ENCODE assay signal across 21 cellular contexts in genomic region chr3:48832691-48833090, GRCh38. TPM values are rescaled to one million over a fixed set of nuclear protein-coding genes. Genes with fewer than 3 reads are reported as not detected.
DNase-seq lines count a peak whose midpoint lies in the region; ATAC-seq and TF ChIP-seq lines count a peak whose summit lies in the region.
"Had no signal": no experiment of that assay in that cellular context is flagged by ENCODE, and none has a peak within 500 bp of the region (broad histone marks: within the 10 kb centered on the region; RNA-seq: fewer than 3 reads in every experiment).

No MANE protein-coding gene starts in this region.

- H3K27me3 ChIP-seq in left lung (no peaks in the 10 kb centered on the region), upper lobe of right lung (no peaks in the 10 kb centered on the region)
- H3K27me3 ChIP-seq: BLaER1, Peyer's patch had no signal

- no peak overlapping the region for H3K4me3 ChIP-seq in cardiac fibroblast (replicated peaks in 1 of 2; ENCODE audit: low read depth in 2 of 2, low read length in 2 of 2)
- H3K4me3 ChIP-seq in left lung = no peak overlapping the region
- no peak overlapping the region for H3K4me3 ChIP-seq in upper lobe of right lung
- H3K4me3 ChIP-seq: BLaER1, Peyer's patch had no signal

- H3K4me1 ChIP-seq in left lung (no peaks in the 10 kb centered on the region), upper lobe of right lung (no peaks in the 10 kb centered on the region)
- H3K4me1 ChIP-seq: Peyer's patch had no signal

- no peaks in the 10 kb centered on the region for H3K9me3 ChIP-seq in left lung
- H3K9me3 ChIP-seq in upper lobe of right lung = no peaks in the 10 kb centered on the region
- H3K9me3 ChIP-seq: Peyer's patch had no signal

- ATAC-seq in left lung = peak; percentile 52
- ATAC-seq in upper lobe of right lung = peak; percentile 58
- no peak for ATAC-seq in HG03442 (IDR thresholded peaks at IDR 0.05; ENCODE audit: unreplicated experiment)

- peak; percentile 8 for DNase-seq in NCI-H69 (lab: John Stamatoyannopoulos, UW)
- peak; percentile 43 to 55 for DNase-seq in cardiac fibroblast (ENCODE audit: low read depth in 2 of 2)
- DNase-seq in left lung = no peak
- no peak for DNase-seq in upper lobe of right lung
- DNase-seq in glomerular visceral epithelial cell (ENCODE audit: extremely low spot score) = no peak
- DNase-seq in activated naive CD4-positive, alpha-beta T cell (lab: John Stamatoyannopoulos, UW) = no peak
- DNase-seq: CD8-positive, alpha-beta memory T cell; DND-41; GDM1; GOT3; KG1; NCI-H1105 treated with DMSO at 0.1 percent for 48 hours; NCI-H187; NCI-H2171; NCI-H446 treated with DMSO at 0.1 percent for 48 hours; NCI-H82; Peyer's patch; SHP77 had no signal

- intact Hi-C loops in left lung (cut with DNase I) (no loop called here), upper lobe of right lung (cut with DNase I) (no loop called here)

- TF ChIP-seq CTCF in cardiac fibroblast (IDR thresholded peaks at IDR 0.05; ENCODE audit: low read depth, low read length) (no peak), left lung (IDR thresholded peaks at IDR 0.05) (no peak), upper lobe of right lung (IDR thresholded peaks at IDR 0.05) (no peak)

- H3K36me3 ChIP-seq in left lung (peaks cover 0 to 2% of the 10 kb centered on the region in 2 donors), upper lobe of right lung (no peaks in the 10 kb centered on the region)
- H3K36me3 ChIP-seq: BLaER1, Peyer's patch had no signal

- H3K27ac ChIP-seq in left lung = no peak overlapping the region
- no peak overlapping the region for H3K27ac ChIP-seq in upper lobe of right lung
- H3K27ac ChIP-seq: BLaER1, HL-60, Peyer's patch had no signal

RNA-seq across cellular contexts. Expression of gene PRKAR2A, which starts 15.0 kb away (rescaled TPM):
- total RNA-seq in left lung (10 to 100 TPM; 50.2 to 58.1 TPM), upper lobe of right lung (47.6 TPM)

Comparison
In these comparisons a context has a peak if more than half of its experiments do, and no peak if none do; other contexts are left out.
1. DNase-seq: peak in NCI-H69 (single experiment) and cardiac fibroblast (2 of 2); none in left lung (0 of 2), upper lobe of right lung (single experiment), glomerular visceral epithelial cell (single experiment) and activated naive CD4-positive, alpha-beta T cell (0 of 4).